ENCODE assay signal across 33 cellular contexts in genomic region chr16:2077016-2077415, GRCh38. TPM values are rescaled to one million over a fixed set of nuclear protein-coding genes. Genes with fewer than 3 reads are reported as not detected.
"Had no signal": no experiment of that assay in that cellular context is flagged by ENCODE, and none has a peak within 500 bp of the region (broad histone marks: within the 10 kb centered on the region; RNA-seq: fewer than 3 reads in every experiment).

No MANE protein-coding gene starts in this region.

- H3K27me3 Mint-ChIP-seq: progenitor cell of endocrine pancreas; stimulated activated naive B cell treated with anti-CD40 and anti-IgM and Interleukin-4, amounts not matched to agents 10 μg/mL and 1 μg/mL and 100 μg/mL, for 72 hours; stimulated activated naive CD8-positive, alpha-beta T cell treated with anti-CD3 and anti-CD28 coated beads, Interleukin-15, Interleukin-2, amounts not matched to agents 100 ng/mL and 50 ng/mL, for 24 hours had no signal

- H3K9ac ChIP-seq: neural progenitor cell, parathyroid adenoma had no signal

- H3K4me1 ChIP-seq: neural progenitor cell, parathyroid adenoma, psoas muscle had no signal

- H3K9me3 Mint-ChIP-seq: natural killer cell; nephron; neural progenitor cell; stimulated activated effector memory CD8-positive, alpha-beta T cell treated with anti-CD3 and anti-CD28 coated beads, Interleukin-12 subunit alpha, Interleukin-12 subunit beta, amount 100 ng/mL, for 72 hours; stimulated activated naive B cell treated with anti-CD40 and anti-IgM and Interleukin-4, amounts not matched to agents 10 μg/mL and 1 μg/mL and 100 μg/mL, for 72 hours; stimulated activated naive CD8-positive, alpha-beta T cell treated with anti-CD3 and anti-CD28 coated beads, Interleukin-15, Interleukin-2, amounts not matched to agents 100 ng/mL and 50 ng/mL, for 24 hours had no signal

- DNase-seq: natural killer cell; occipital lobe; ovary; posterior cingulate gyrus; psoas muscle; right cardiac atrium; right lobe of liver; sigmoid colon; small intestine; stimulated activated CD4-positive, alpha-beta T cell treated with anti-CD3 and anti-CD28 coated beads, Interleukin-15, amount 100 ng/mL, for 24 hours; stimulated activated CD4-positive, alpha-beta T cell treated with anti-CD3 and anti-CD28 coated beads, Interleukin-2, amount 100 ng/mL, for 24 hours; stimulated activated CD4-positive, alpha-beta T cell treated with anti-CD3 and anti-CD28 coated beads, Interleukin-2, amount 100 ng/mL, for 48 hours; stimulated activated CD4-positive, alpha-beta T cell treated with anti-CD3 and anti-CD28 coated beads, Interleukin-4, amount 100 ng/mL, for 24 hours; stimulated activated naive B cell treated with anti-CD40 and anti-IgM and Interleukin-4, amounts not matched to agents 10 μg/mL and 1 μg/mL and 100 μg/mL, for 72 hours; stimulated activated naive CD4-positive, alpha-beta T cell treated with Interleukin-2 at 50 U/mL for 16 hours; stomach; thyroid gland; trophoblast cell had no signal

- H3K27me3 ChIP-seq: neural progenitor cell, ovary, right lobe of liver, sigmoid colon, stomach, thyroid gland, tibial nerve, upper lobe of left lung, vagina had no signal

- H3K27ac ChIP-seq: neural progenitor cell, ovary, parathyroid adenoma, psoas muscle, right lobe of liver, sigmoid colon, stomach, thoracic aorta, thyroid gland, upper lobe of left lung, vagina had no signal

- H3K36me3 ChIP-seq: neural progenitor cell, ovary had no signal

- H2AFZ ChIP-seq: neural progenitor cell, parathyroid adenoma had no signal

- H3K9me3 ChIP-seq: ovary, psoas muscle, right lobe of liver, sigmoid colon, stomach, thoracic aorta, thyroid gland, tibial nerve, upper lobe of left lung, vagina had no signal

- H3K36me3 Mint-ChIP-seq: natural killer cell had no signal

- H3K4me3 ChIP-seq: neural progenitor cell, ovary, psoas muscle, right lobe of liver, sigmoid colon, stomach, thoracic aorta, thyroid gland, tibial nerve, upper lobe of left lung, vagina had no signal

- H3K27ac Mint-ChIP-seq: natural killer cell; nephron; neural progenitor cell; progenitor cell of endocrine pancreas; stimulated activated effector memory CD8-positive, alpha-beta T cell treated with anti-CD3 and anti-CD28 coated beads, Interleukin-12 subunit alpha, Interleukin-12 subunit beta, amount 100 ng/mL, for 72 hours; stimulated activated naive B cell treated with anti-CD40 and anti-IgM and Interleukin-4, amounts not matched to agents 10 μg/mL and 1 μg/mL and 100 μg/mL, for 72 hours; stimulated activated naive CD8-positive, alpha-beta T cell treated with anti-CD3 and anti-CD28 coated beads, Interleukin-15, Interleukin-2, amounts not matched to agents 100 ng/mL and 50 ng/mL, for 24 hours had no signal

- H3K4me3 Mint-ChIP-seq: natural killer cell; nephron; neural progenitor cell; stimulated activated effector memory CD8-positive, alpha-beta T cell treated with anti-CD3 and anti-CD28 coated beads, Interleukin-12 subunit alpha, Interleukin-12 subunit beta, amount 100 ng/mL, for 72 hours; stimulated activated naive B cell treated with anti-CD40 and anti-IgM and Interleukin-4, amounts not matched to agents 10 μg/mL and 1 μg/mL and 100 μg/mL, for 72 hours; stimulated activated naive CD8-positive, alpha-beta T cell treated with anti-CD3 and anti-CD28 coated beads, Interleukin-15, Interleukin-2, amounts not matched to agents 100 ng/mL and 50 ng/mL, for 24 hours had no signal

- H3K4me1 Mint-ChIP-seq: natural killer cell, nephron, neural progenitor cell had no signal

- H3K4me2 ChIP-seq: neural progenitor cell had no signal

RNA-seq across cellular contexts. Expression of gene NPW, which starts 57.4 kb away (rescaled TPM):
- total RNA-seq: occipital lobe, osteoblast, right cardiac atrium, sigmoid colon, skeletal muscle tissue, subcutaneous adipose tissue, thoracic aorta, ureter, vagina had no signal
- polyA plus RNA-seq: neural cell, right cardiac atrium had no signal
